Comparison of ENCODE assay signal across 8 cellular contexts in genomic region chr3:70120360-70120966, GRCh38.
DNase-seq lines count a peak whose midpoint lies in the region; ATAC-seq and TF ChIP-seq lines count a peak whose summit lies in the region.

No MANE protein-coding gene starts in this region.

- POLR2A ChIA-PET in PC-9 (lab: Charles Lee; ENCODE audit: unreplicated experiment) = no interaction called here

- H3K9me2 ChIP-seq in PC-9 (ENCODE audit: insufficient read depth) = no peaks in the 10 kb centered on the region

- intact Hi-C loops in PC-9 (cut with micrococcal nuclease; ENCODE audit: unreplicated experiment) = no loop called here

- TF ChIP-seq CTCF in PC-9 (conservative IDR thresholded peaks at IDR 0.05) (peak; percentile 71), right atrium auricular region (IDR thresholded peaks at IDR 0.05) (peak in 1 of 2 donors; percentile 55)

- CTCF ChIA-PET in PC-9 (lab: Charles Lee) = interaction anchor here (0.8 kb wide), 1 partner anchor 13 kb away, joined by 9 read pairs; no protein-coding TSS in a partner anchor

- no peaks in the 10 kb centered on the region for H3K36me3 ChIP-seq in PC-9 (ENCODE audit: low read depth)
- H3K36me3 ChIP-seq in right atrium auricular region = no peaks in the 10 kb centered on the region

- no peaks in the 10 kb centered on the region for H3K79me2 ChIP-seq in PC-9 (ENCODE audit: low read depth)

- H4K20me1 ChIP-seq in PC-9 (ENCODE audit: insufficient read depth) = no peaks in the 10 kb centered on the region

- ATAC-seq in GM19438 (IDR thresholded peaks at IDR 0.05; ENCODE audit: low read depth, unreplicated experiment) = peak; percentile 99
- ATAC-seq in HG03442 (IDR thresholded peaks at IDR 0.05; ENCODE audit: unreplicated experiment) = peak; percentile 99

- peak; percentile 31 for DNase-seq in DMS53 treated with DMSO at 0.1 percent for 48 hours (lab: John Stamatoyannopoulos, UW; ENCODE audit: unreplicated experiment)
- peak in 1 of 2 experiments; percentile 44 for DNase-seq in PC-9
- peak in 3 of 4 experiments; percentile 0 to 33 (median 13) for DNase-seq in activated naive CD4-positive, alpha-beta T cell (lab: John Stamatoyannopoulos, UW)
- DNase-seq in right atrium auricular region (ENCODE audit: low spot score) = peak; percentile 78
- peak; percentile 23 to 63 for DNase-seq in stimulated activated CD4-positive, alpha-beta T cell treated with anti-CD3 and anti-CD28 coated beads, Interleukin-15, amount 100 ng/mL, for 48 hours (ENCODE audit: low read depth in 2 of 2)
- no peak for DNase-seq in cerebellum (ENCODE audit: low spot score)

- no peaks in the 10 kb centered on the region for H3K4me1 ChIP-seq in PC-9 (replicated peaks; ENCODE audit: insufficient read depth)
- H3K4me1 ChIP-seq in right atrium auricular region = no peaks in the 10 kb centered on the region

- H3K4me3 ChIP-seq in PC-9 (no peak overlapping the region), right atrium auricular region (no peak overlapping the region)

- H2AFZ ChIP-seq in PC-9 = no peak overlapping the region

- H3K9me3 ChIP-seq in PC-9 (ENCODE audit: insufficient read depth, low read depth) (no peaks in the 10 kb centered on the region), right atrium auricular region (no peaks in the 10 kb centered on the region)

- H3K27me3 ChIP-seq in PC-9 (ENCODE audit: insufficient read depth, low read depth) = peaks cover 9% of the 10 kb centered on the region
- no peaks in the 10 kb centered on the region for H3K27me3 ChIP-seq in right atrium auricular region

- H3K27ac ChIP-seq in PC-9 (no peak overlapping the region), right atrium auricular region (no peak overlapping the region)

- no peak overlapping the region for H3K4me2 ChIP-seq in PC-9

- no peaks in the 10 kb centered on the region for H3F3A ChIP-seq in PC-9 (ENCODE audit: insufficient read depth, low read depth)

- no TSS peak for BruUV-seq in PC-9 (replicated peaks; lab: Mats Ljungman, UMichigan)
